Comparison of ENCODE assay signal across 10 cellular contexts in genomic region chr6:125014157-125014957, GRCh38. TPM values are rescaled to one million over a fixed set of nuclear protein-coding genes. Genes with fewer than 3 reads are reported as not detected.
DNase-seq lines count a peak whose midpoint lies in the region; ATAC-seq, FAIRE-seq and TF ChIP-seq lines count a peak whose summit lies in the region.
"Had no signal": no experiment of that assay in that cellular context is flagged by ENCODE, and none has a peak within 500 bp of the region (broad histone marks: within the 10 kb centered on the region; RNA-seq: fewer than 3 reads in every experiment).

No MANE protein-coding gene starts in this region.

- H3K27ac Mint-ChIP-seq in endodermal cell, result no peak overlapping the region

- H3K79me1 ChIP-seq in mesendoderm (ENCODE audit: low read length), result no peaks in the 10 kb centered on the region

- BruUV-seq in K562 (replicated peaks; lab: Mats Ljungman, UMichigan), result no TSS peak

- H4K20me1 ChIP-seq in K562 (replicated peaks; ENCODE audit: control insufficient read depth, insufficient read depth, low read length), result no peaks in the 10 kb centered on the region

- in situ Hi-C loops in K562 (cut with MboI) (no loop called here), GM13976 (cut with MboI; ENCODE audit: low sequenced_read_pairs, unreplicated experiment) (no loop called here)

- no peak overlapping the region for H2AK5ac ChIP-seq in mesendoderm (ENCODE audit: low read length)

- H3K36me3 ChIP-seq in K562 (ENCODE audit: control insufficient read depth, insufficient read depth, low read length) (peaks cover 21% of the 10 kb centered on the region; the same call in 2 of the 3 replicates), mesendoderm (ENCODE audit: control insufficient read depth, insufficient read depth, low read length) (no peaks in the 10 kb centered on the region), endodermal cell (ENCODE audit: control insufficient read depth, insufficient read depth, low read length) (no peaks in the 10 kb centered on the region)
- H3K36me3 ChIP-seq: colonic mucosa, pancreas had no signal

- no peaks in the 10 kb centered on the region for H3K27me3 Mint-ChIP-seq in endodermal cell (ENCODE audit: insufficient read depth)

- ATAC-seq in K562 (peak; percentile 84), left colon (no peak)

- H2BK15ac ChIP-seq in mesendoderm (replicated peaks; ENCODE audit: low read depth), result no peak overlapping the region

- no peak overlapping the region for H3K4ac ChIP-seq in mesendoderm (ENCODE audit: low read depth, low read length)

- H3K27ac ChIP-seq in K562 (ENCODE audit: extremely low read depth, low read depth, low read length) (peak overlapping the region; percentile 41), mesendoderm (ENCODE audit: low read depth, low read length) (no peak overlapping the region), endodermal cell (ENCODE audit: low read depth, low read length) (no peak overlapping the region)
- H3K27ac ChIP-seq: colonic mucosa, pancreas had no signal

- no peak overlapping the region for H3K56ac ChIP-seq in mesendoderm (ENCODE audit: low read length)

- H3K9me3 ChIP-seq in K562 (replicated peaks; ENCODE audit: control insufficient read depth, insufficient read depth, low read depth, low read length), result no peaks in the 10 kb centered on the region
- no peaks in the 10 kb centered on the region for H3K9me3 ChIP-seq in endodermal cell (ENCODE audit: control insufficient read depth, low read length)
- H3K9me3 ChIP-seq: colonic mucosa, pancreas had no signal

- no peak overlapping the region for H2BK120ac ChIP-seq in mesendoderm (ENCODE audit: low read depth, low read length)

- CTCF ChIA-PET in K562 (lab: Yijun Ruan, JAX; ENCODE audit: low intra/inter-chr PET ratio), result no interaction called here

- TF ChIP-seq EP300 in Ishikawa (IDR thresholded peaks at IDR 0.05; ENCODE audit: borderline replicate concordance), result no peak
- peak; percentile 77 for TF ChIP-seq EP300 in K562 (IDR thresholded peaks at IDR 0.05; ENCODE audit: low read length)

- H3K4me1 ChIP-seq in K562 (replicated peaks in 1 of 2; ENCODE audit: control insufficient read depth in 2 of 2, insufficient read depth in 2 of 2, low read length in 2 of 2) (peaks cover 0 to 16% of the 10 kb centered on the region in 2 experiments; a peak in 3 of 5 replicates), mesendoderm (ENCODE audit: control insufficient read depth, low read depth, low read length) (no peaks in the 10 kb centered on the region), endodermal cell (ENCODE audit: control insufficient read depth, insufficient read depth, low read length) (no peaks in the 10 kb centered on the region)
- H3K4me1 ChIP-seq: pancreas had no signal

- peak; percentile 42 for DNase-seq in DMS53 treated with DMSO at 0.1 percent for 48 hours (lab: John Stamatoyannopoulos, UW; ENCODE audit: unreplicated experiment)
- peak in 1 of 4 experiments; percentile 32 for DNase-seq in K562 (ENCODE audit: extremely low read depth in 1 of 4, low spot score in 3 of 4)
- DNase-seq in mesendoderm, result no peak
- DNase-seq in left colon, result no peak
- DNase-seq in GM13976 (ENCODE audit: low spot score), result no peak
- DNase-seq in endodermal cell, result no peak
- DNase-seq: colonic mucosa, NCI-H1436, pancreas had no signal

- no peak overlapping the region for H2AFZ ChIP-seq in K562 (ENCODE audit: low read depth, low read length)

- POLR2A ChIA-PET in K562 (lab: Yijun Ruan, JAX), result interaction anchor here (0.8 to 1.8 kb wide), 2 partner anchors 8 to 11 kb away, joined by 6 to 7 read pairs; no protein-coding TSS in a partner anchor

- H3K36me3 Mint-ChIP-seq in endodermal cell (ENCODE audit: low read depth), result peaks cover 2% of the 10 kb centered on the region

- H3K4me3 ChIP-seq in K562 (no peak overlapping the region), mesendoderm (ENCODE audit: low read length) (no peak overlapping the region), endodermal cell (ENCODE audit: low read length) (no peak overlapping the region)
- H3K4me3 ChIP-seq: colonic mucosa, pancreas had no signal

- H3K9me3 Mint-ChIP-seq in endodermal cell, result no peaks in the 10 kb centered on the region

- H3K4me3 Mint-ChIP-seq in endodermal cell, result no peak overlapping the region

- H3K18ac ChIP-seq in mesendoderm (ENCODE audit: low read length), result peak overlapping the region; percentile 68

- H3K4me2 ChIP-seq in K562 (ENCODE audit: insufficient read depth, low read length), result no peak overlapping the region
- H3K4me2 ChIP-seq in mesendoderm (ENCODE audit: low read length), result no peak overlapping the region

- H3K27me3 ChIP-seq in K562 (ENCODE audit: control insufficient read depth in 2 of 2, insufficient read depth in 2 of 2, low read length in 2 of 2) (no peaks in the 10 kb centered on the region), mesendoderm (ENCODE audit: insufficient read depth, low read length, poor library complexity) (no peaks in the 10 kb centered on the region), endodermal cell (ENCODE audit: control insufficient read depth, insufficient read depth, low read length, poor library complexity, severe bottlenecking) (no peaks in the 10 kb centered on the region)
- H3K27me3 ChIP-seq: colonic mucosa, pancreas had no signal

- WGBS in K562 (ENCODE audit: insufficient coverage, low coverage, missing lambda C conversion rate), result 50% methylated on average over 1 of the region's 1 CpG
- no CpG with 5 or more reads among the region's 1 CpG for WGBS in mesendoderm (ENCODE audit: extremely low coverage, insufficient coverage, low lambda C conversion rate)
- WGBS in endodermal cell (ENCODE audit: insufficient coverage in 1 of 2, insufficient read length in 1 of 2), 2 experiments, result 100% methylated on average over 1 of the region's 1 CpG; no CpG with 5 or more reads in 1 of the 2 experiments

- peaks cover 28% of the 10 kb centered on the region; the same call in 2 of the 3 replicates for H3K79me2 ChIP-seq in K562 (ENCODE audit: control insufficient read depth, insufficient read depth, low read length)
- no peaks in the 10 kb centered on the region for H3K79me2 ChIP-seq in mesendoderm (ENCODE audit: control insufficient read depth, insufficient read depth, low read length)

- no peak overlapping the region for H4K5ac ChIP-seq in mesendoderm (ENCODE audit: low read length)

- no peak for FAIRE-seq in K562 (lab: Jason Lieb, UNC)

- H2BK5ac ChIP-seq in mesendoderm (ENCODE audit: low read length), result no peak overlapping the region

- H3K4me1 Mint-ChIP-seq in endodermal cell, result no peaks in the 10 kb centered on the region

- TF ChIP-seq POLR2A in K562 (conservative IDR thresholded peaks at IDR 0.05), result no peak; the same call in 1 of the 2 replicates

- H3K23ac ChIP-seq in mesendoderm (ENCODE audit: low read length), result no peak overlapping the region

- H3K9ac ChIP-seq in K562 (ENCODE audit: insufficient read depth in 1 of 2, low read depth in 2 of 2, low read length in 2 of 2), result no peak overlapping the region
- no peak overlapping the region for H3K9ac ChIP-seq in mesendoderm (ENCODE audit: low read length)
- H3K9ac ChIP-seq in endodermal cell (ENCODE audit: extremely low read depth, low read length, poor library complexity, severe bottlenecking), result no peak overlapping the region

- H3K9me1 ChIP-seq in K562 (ENCODE audit: control insufficient read depth, insufficient read depth, low read length), result no peaks in the 10 kb centered on the region

- TF ChIP-seq CTCF in K562 (IDR thresholded peaks at IDR 0.05 in 2 of 3, conservative IDR thresholded peaks at IDR 0.05 in 1 of 3; ENCODE audit: insufficient read depth in 2 of 3, low read depth in 1 of 3, low read length in 3 of 3) (no peak), GM13976 (IDR thresholded peaks at IDR 0.05; ENCODE audit: borderline replicate concordance, control extremely low read depth, extremely low read depth, insufficient read depth, missing control alignments) (no peak), endodermal cell (conservative IDR thresholded peaks at IDR 0.05) (no peak)

- H4K8ac ChIP-seq in mesendoderm (ENCODE audit: low read depth, low read length), result no peak overlapping the region

- TF ChIP-seq RAD21 in Ishikawa (IDR thresholded peaks at IDR 0.05; ENCODE audit: low read depth), result no peak
- TF ChIP-seq RAD21 in K562 (CRISPR knock-in tag; conservative IDR thresholded peaks at IDR 0.05 in 1 of 2, IDR thresholded peaks at IDR 0.05 in 1 of 2), result peak in 1 of 2 experiments; percentile 22; a peak in 1 of 4 replicates

- intact Hi-C loops in K562 (cut with micrococcal nuclease) (loop anchor here (2.0 to 5.0 kb wide), 2 partner anchors 50 to 68 kb away; no protein-coding TSS in a partner anchor), left colon (cut with DNase I, micrococcal nuclease) (no loop called here)

TF ChIP-seq in Ishikawa, 13 proteins besides CTCF, POLR2A, EP300 and RAD21 (continues in another document):
- TF ChIP-seq CEBPB (IDR thresholded peaks at IDR 0.05), result peak; percentile 89
- TF ChIP-seq TAF1 (IDR thresholded peaks at IDR 0.05; ENCODE audit: low read depth), result no peak
- TF ChIP-seq NFIC (IDR thresholded peaks at IDR 0.05), result no peak

TF ChIP-seq in K562, 482 proteins besides CTCF, POLR2A, EP300 and RAD21 (continues in another document):
- peak; percentile 78 to 98; a peak in 3 of 4 replicates for TF ChIP-seq SRF (CRISPR knock-in tag; IDR thresholded peaks at IDR 0.05)
- peak; percentile 97 for TF ChIP-seq CEBPG (CRISPR knock-in tag; IDR thresholded peaks at IDR 0.05)
- peak; percentile 100 for TF ChIP-seq CEBPG (tag; conservative IDR thresholded peaks at IDR 0.05 in 1 of 2, IDR thresholded peaks at IDR 0.05 in 1 of 2)

RNA-seq across cellular contexts. Expression of gene RNF217, which starts 52.1 kb away (rescaled TPM):
- total RNA-seq in K562 (2011; cell fraction: chromatin; rRNA removed; ENCODE audit: low replicate concordance), result 38.7 and 108 TPM in 2 replicates
- total RNA-seq in K562 (2011; cell fraction: nucleolus; rRNA removed), result 21.5 and 25.4 TPM in 2 replicates
- total RNA-seq in K562 (2011; cell fraction: nucleoplasm; rRNA removed), result 49.3 and 95.0 TPM in 2 replicates
- total RNA-seq in K562 (2014; rRNA removed), result 11.8 and 13.8 TPM in 2 replicates
- total RNA-seq in K562 (2014; rRNA removed; fragmentation: Illumina TruSeq; extraction: Trizol), result 18.7 and 20.6 TPM in 2 replicates
- 14.4 TPM in 2 replicates for total RNA-seq in K562 (2015; rRNA removed; fragmentation: Illumina TruSeq; extraction: Trizol)
- 25.6 and 26.5 TPM in 2 replicates for total RNA-seq in K562 (2021)
- polyA plus RNA-seq in K562 (2011; rRNA removed), result 20.3 and 25.0 TPM in 2 replicates
- 5.9 and 15.0 TPM in 2 replicates for polyA plus RNA-seq in K562 (2011; cell fraction: cytosol; rRNA removed)
- polyA plus RNA-seq in K562 (2011; cell fraction: nucleus; rRNA removed), result 58.9 and 61.8 TPM in 2 replicates
- polyA plus RNA-seq in K562 (2012), result 5.7 and 11.9 TPM in 2 replicates
- 10.9 and 12.0 TPM in 2 replicates for polyA plus RNA-seq in K562 (2014; fragmentation: Illumina TruSeq; extraction: Trizol)
- polyA plus RNA-seq in K562 (2014; fragmentation: Nextera tagmentation; extraction: Ambion mirVana), result 1 to 10 TPM; 2.9 to 4.0 TPM
- polyA plus RNA-seq in K562 (2014; rRNA removed), result 6.4 and 9.6 TPM in 2 replicates
- 77.9 and 82.9 TPM in 2 replicates for polyA minus RNA-seq in K562 (2011; rRNA and poly(A)+ RNA removed)
- polyA minus RNA-seq in K562 (2011; cell fraction: cytosol; rRNA and poly(A)+ RNA removed), result 30.2 and 36.7 TPM in 2 replicates
- polyA minus RNA-seq in K562 (2011; cell fraction: nucleus; rRNA and poly(A)+ RNA removed), result 49.7 and 70.3 TPM in 2 replicates
- polyA plus RNA-seq in mesendoderm (2013, experiment 1 of 2), result 5.0 TPM
- polyA plus RNA-seq in mesendoderm (2013, experiment 2 of 2), result 6.1 TPM
- 10 to 100 TPM in 1 of 2 donors, 1 to 10 TPM in 1; 8.6 to 15.5 TPM for total RNA-seq in left colon
- 10 to 100 TPM; 24.0 to 28.1 TPM for total RNA-seq in endodermal cell
- 5.8 TPM for polyA plus RNA-seq in endodermal cell (2013, experiment 1 of 2)
- polyA plus RNA-seq in endodermal cell (2013, experiment 2 of 2), result 4.8 TPM
